Comparison of ENCODE assay signal across 1 cellular context in genomic region chr11:3154001-3154599, GRCh38.
TF ChIP-seq lines count a peak whose summit lies in the region.

No MANE protein-coding gene starts in this region.

TF ChIP-seq in GM23338, 12 proteins besides CTCF, POLR2A, EP300 and RAD21 (continued from another document):
- TF ChIP-seq, protein P1, sequence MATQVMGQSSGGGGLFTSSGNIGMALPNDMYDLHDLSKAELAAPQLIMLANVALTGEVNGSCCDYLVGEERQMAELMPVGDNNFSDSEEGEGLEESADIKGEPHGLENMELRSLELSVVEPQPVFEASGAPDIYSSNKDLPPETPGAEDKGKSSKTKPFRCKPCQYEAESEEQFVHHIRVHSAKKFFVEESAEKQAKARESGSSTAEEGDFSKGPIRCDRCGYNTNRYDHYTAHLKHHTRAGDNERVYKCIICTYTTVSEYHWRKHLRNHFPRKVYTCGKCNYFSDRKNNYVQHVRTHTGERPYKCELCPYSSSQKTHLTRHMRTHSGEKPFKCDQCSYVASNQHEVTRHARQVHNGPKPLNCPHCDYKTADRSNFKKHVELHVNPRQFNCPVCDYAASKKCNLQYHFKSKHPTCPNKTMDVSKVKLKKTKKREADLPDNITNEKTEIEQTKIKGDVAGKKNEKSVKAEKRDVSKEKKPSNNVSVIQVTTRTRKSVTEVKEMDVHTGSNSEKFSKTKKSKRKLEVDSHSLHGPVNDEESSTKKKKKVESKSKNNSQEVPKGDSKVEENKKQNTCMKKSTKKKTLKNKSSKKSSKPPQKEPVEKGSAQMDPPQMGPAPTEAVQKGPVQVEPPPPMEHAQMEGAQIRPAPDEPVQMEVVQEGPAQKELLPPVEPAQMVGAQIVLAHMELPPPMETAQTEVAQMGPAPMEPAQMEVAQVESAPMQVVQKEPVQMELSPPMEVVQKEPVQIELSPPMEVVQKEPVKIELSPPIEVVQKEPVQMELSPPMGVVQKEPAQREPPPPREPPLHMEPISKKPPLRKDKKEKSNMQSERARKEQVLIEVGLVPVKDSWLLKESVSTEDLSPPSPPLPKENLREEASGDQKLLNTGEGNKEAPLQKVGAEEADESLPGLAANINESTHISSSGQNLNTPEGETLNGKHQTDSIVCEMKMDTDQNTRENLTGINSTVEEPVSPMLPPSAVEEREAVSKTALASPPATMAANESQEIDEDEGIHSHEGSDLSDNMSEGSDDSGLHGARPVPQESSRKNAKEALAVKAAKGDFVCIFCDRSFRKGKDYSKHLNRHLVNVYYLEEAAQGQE (IDR thresholded peaks at IDR 0.05; ENCODE audit: unreplicated experiment): no peak
- TF ChIP-seq EZH2phosphoT487 (IDR thresholded peaks at IDR 0.05; ENCODE audit: unreplicated experiment) (no peak), ZNF331 (CRISPR knock-in tag; IDR thresholded peaks at IDR 0.05; ENCODE audit: low read depth) (no peak), EZH2 (IDR thresholded peaks at IDR 0.05; ENCODE audit: low read depth, unreplicated experiment) (no peak), STAT1 (IDR thresholded peaks at IDR 0.05; ENCODE audit: unreplicated experiment) (no peak), JUNB (IDR thresholded peaks at IDR 0.05; ENCODE audit: unreplicated experiment) (no peak)
- TF ChIP-seq, protein P2, sequence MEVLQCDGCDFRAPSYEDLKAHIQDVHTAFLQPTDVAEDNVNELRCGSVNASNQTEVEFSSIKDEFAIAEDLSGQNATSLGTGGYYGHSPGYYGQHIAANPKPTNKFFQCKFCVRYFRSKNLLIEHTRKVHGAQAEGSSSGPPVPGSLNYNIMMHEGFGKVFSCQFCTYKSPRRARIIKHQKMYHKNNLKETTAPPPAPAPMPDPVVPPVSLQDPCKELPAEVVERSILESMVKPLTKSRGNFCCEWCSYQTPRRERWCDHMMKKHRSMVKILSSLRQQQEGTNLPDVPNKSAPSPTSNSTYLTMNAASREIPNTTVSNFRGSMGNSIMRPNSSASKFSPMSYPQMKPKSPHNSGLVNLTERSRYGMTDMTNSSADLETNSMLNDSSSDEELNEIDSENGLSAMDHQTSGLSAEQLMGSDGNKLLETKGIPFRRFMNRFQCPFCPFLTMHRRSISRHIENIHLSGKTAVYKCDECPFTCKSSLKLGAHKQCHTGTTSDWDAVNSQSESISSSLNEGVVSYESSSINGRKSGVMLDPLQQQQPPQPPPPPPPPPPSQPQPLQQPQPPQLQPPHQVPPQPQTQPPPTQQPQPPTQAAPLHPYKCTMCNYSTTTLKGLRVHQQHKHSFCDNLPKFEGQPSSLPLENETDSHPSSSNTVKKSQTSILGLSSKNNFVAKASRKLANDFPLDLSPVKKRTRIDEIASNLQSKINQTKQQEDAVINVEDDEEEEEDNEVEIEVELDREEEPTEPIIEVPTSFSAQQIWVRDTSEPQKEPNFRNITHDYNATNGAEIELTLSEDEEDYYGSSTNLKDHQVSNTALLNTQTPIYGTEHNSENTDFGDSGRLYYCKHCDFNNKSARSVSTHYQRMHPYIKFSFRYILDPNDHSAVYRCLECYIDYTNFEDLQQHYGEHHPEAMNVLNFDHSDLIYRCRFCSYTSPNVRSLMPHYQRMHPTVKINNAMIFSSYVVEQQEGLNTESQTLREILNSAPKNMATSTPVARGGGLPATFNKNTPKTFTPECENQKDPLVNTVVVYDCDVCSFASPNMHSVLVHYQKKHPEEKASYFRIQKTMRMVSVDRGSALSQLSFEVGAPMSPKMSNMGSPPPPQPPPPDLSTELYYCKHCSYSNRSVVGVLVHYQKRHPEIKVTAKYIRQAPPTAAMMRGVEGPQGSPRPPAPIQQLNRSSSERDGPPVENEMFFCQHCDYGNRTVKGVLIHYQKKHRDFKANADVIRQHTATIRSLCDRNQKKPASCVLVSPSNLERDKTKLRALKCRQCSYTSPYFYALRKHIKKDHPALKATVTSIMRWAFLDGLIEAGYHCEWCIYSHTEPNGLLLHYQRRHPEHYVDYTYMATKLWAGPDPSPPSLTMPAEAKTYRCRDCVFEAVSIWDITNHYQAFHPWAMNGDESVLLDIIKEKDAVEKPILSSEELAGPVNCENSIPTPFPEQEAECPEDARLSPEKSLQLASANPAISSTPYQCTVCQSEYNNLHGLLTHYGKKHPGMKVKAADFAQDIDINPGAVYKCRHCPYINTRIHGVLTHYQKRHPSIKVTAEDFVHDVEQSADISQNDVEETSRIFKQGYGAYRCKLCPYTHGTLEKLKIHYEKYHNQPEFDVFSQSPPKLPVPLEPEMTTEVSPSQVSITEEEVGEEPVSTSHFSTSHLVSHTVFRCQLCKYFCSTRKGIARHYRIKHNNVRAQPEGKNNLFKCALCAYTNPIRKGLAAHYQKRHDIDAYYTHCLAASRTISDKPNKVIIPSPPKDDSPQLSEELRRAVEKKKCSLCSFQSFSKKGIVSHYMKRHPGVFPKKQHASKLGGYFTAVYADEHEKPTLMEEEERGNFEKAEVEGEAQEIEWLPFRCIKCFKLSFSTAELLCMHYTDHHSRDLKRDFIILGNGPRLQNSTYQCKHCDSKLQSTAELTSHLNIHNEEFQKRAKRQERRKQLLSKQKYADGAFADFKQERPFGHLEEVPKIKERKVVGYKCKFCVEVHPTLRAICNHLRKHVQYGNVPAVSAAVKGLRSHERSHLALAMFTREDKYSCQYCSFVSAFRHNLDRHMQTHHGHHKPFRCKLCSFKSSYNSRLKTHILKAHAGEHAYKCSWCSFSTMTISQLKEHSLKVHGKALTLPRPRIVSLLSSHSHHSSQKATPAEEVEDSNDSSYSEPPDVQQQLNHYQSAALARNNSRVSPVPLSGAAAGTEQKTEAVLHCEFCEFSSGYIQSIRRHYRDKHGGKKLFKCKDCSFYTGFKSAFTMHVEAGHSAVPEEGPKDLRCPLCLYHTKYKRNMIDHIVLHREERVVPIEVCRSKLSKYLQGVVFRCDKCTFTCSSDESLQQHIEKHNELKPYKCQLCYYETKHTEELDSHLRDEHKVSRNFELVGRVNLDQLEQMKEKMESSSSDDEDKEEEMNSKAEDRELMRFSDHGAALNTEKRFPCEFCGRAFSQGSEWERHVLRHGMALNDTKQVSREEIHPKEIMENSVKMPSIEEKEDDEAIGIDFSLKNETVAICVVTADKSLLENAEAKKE (CRISPR knock-in tag; IDR thresholded peaks at IDR 0.05): no peak
